In the genomic region with DNA sequence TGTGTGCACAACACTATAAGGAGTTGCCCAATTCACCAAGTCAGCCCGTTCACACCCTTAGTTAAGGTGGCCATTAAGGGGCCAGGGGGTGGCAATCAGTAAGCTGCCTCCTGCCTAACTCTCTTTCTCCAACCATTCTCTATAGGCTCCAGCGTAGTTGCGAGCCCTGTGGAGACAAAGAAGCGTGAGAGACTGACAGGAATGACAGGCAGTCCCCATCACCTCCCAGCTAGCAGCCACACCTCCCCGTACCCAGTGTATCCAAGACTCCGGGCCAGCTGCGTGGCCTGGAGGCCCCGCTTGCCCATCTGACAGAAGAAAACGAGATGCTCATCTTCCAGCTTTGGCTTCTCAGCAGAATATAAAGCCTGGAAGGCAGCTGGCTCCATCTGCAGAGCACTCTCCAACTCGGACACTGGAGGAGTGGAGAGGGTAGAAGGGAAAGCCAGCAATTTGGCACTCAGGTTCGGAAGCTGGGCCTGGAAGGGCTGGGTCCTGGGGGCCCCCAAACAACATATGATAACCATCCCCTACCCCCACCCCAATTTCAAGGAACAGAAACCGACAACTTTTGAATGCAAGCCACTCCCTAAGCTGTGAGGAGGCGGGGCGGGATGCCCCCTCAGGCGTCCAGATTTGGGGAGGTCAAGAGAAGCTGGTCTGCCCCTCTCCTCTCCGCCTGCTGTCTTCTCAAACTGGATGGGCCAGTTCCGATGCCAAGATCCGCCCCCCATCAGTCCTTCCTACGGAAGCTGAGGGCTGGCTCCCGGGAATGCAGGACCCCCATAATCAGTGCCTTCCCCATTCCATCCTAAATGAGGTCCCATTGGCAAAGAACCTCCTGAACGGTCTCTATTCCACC, we compare ENCODE assay signal across 7 cellular contexts. TPM values are rescaled to one million over a fixed set of nuclear protein-coding genes. Genes with fewer than 3 reads are reported as not detected.
DNase-seq lines count a peak whose midpoint lies in the region; ATAC-seq lines count a peak whose summit lies in the region.

No MANE protein-coding gene starts in this region.

- H3K9ac ChIP-seq in HUES6 (ENCODE audit: low read length) (peak overlapping the region; percentile 68), iPS-18a (ENCODE audit: low read length) (peak overlapping the region; percentile 62)

- H3K4me3 ChIP-seq in HUES6 (ENCODE audit: low read depth, low read length) (peak overlapping the region; percentile 83), iPS-18a (ENCODE audit: low read length) (peak overlapping the region; percentile 77)

- H3K27ac ChIP-seq in HUES6 (ENCODE audit: low read depth, low read length): no peak overlapping the region
- no peak overlapping the region for H3K27ac ChIP-seq in iPS-18a (ENCODE audit: low read length)

- intact Hi-C loops in activated T-helper 1 cell treated with anti-CD3 and anti-CD28 coated beads, Interleukin-12 subunit alpha, Interleukin-12 subunit beta, Interleukin-2, Interleukin-4 antibody, amounts not matched to agents 30 ng/mL and 10 ng/mL and 1 ng/mL, durations not matched to agents 14 hours and 24 hours and 36 hours (cut with micrococcal nuclease): loop anchor here (1.0 to 2.0 kb wide), 4 partner anchors 8 to 81 kb away; a partner anchor contains a TSS

- H3K36me3 Mint-ChIP-seq in activated T-helper 1 cell treated with anti-CD3 and anti-CD28 coated beads, Interleukin-12 subunit alpha, Interleukin-12 subunit beta, Interleukin-2, Interleukin-4 antibody, amounts not matched to agents 30 ng/mL and 10 ng/mL and 1 ng/mL, durations not matched to agents 14 hours and 24 hours and 36 hours (ENCODE audit: low read depth): peaks cover 28% of the 10 kb centered on the region
- H3K36me3 Mint-ChIP-seq in stimulated activated memory B cell treated with anti-CD40 and anti-IgM and Interleukin-4, amounts not matched to agents 10 μg/mL and 1 μg/mL and 100 μg/mL, for 72 hours: peaks cover 39% of the 10 kb centered on the region

- H3K27ac Mint-ChIP-seq in activated T-helper 1 cell treated with anti-CD3 and anti-CD28 coated beads, Interleukin-12 subunit alpha, Interleukin-12 subunit beta, Interleukin-2, Interleukin-4 antibody, amounts not matched to agents 30 ng/mL and 10 ng/mL and 1 ng/mL, durations not matched to agents 14 hours and 24 hours and 36 hours: peak overlapping the region; percentile 58
- peak overlapping the region; percentile 93 for H3K27ac Mint-ChIP-seq in stimulated activated memory B cell treated with anti-CD40 and anti-IgM and Interleukin-4, amounts not matched to agents 10 μg/mL and 1 μg/mL and 100 μg/mL, for 72 hours

- H3K36me3 ChIP-seq in HUES6 (ENCODE audit: control insufficient read depth, insufficient read depth, low read length) (peaks cover 35% of the 10 kb centered on the region), iPS-18a (ENCODE audit: control insufficient read depth, low read depth, low read length) (peaks cover 29% of the 10 kb centered on the region)

- peaks cover 10% of the 10 kb centered on the region; the same call in 1 of the 2 replicates for H3K4me1 ChIP-seq in HUES6 (ENCODE audit: control insufficient read depth, insufficient read depth, low read length)
- H3K4me1 ChIP-seq in iPS-18a (ENCODE audit: control insufficient read depth, low read depth, low read length): peaks cover 9% of the 10 kb centered on the region

- H3K27me3 Mint-ChIP-seq in activated T-helper 1 cell treated with anti-CD3 and anti-CD28 coated beads, Interleukin-12 subunit alpha, Interleukin-12 subunit beta, Interleukin-2, Interleukin-4 antibody, amounts not matched to agents 30 ng/mL and 10 ng/mL and 1 ng/mL, durations not matched to agents 14 hours and 24 hours and 36 hours (ENCODE audit: insufficient read depth): no peaks in the 10 kb centered on the region
- no peaks in the 10 kb centered on the region for H3K27me3 Mint-ChIP-seq in stimulated activated memory B cell treated with anti-CD40 and anti-IgM and Interleukin-4, amounts not matched to agents 10 μg/mL and 1 μg/mL and 100 μg/mL, for 72 hours

- no peak for DNase-seq in activated T-helper 1 cell treated with anti-CD3 and anti-CD28 coated beads, Interleukin-12 subunit alpha, Interleukin-12 subunit beta, Interleukin-2, Interleukin-4 antibody, amounts not matched to agents 30 ng/mL and 10 ng/mL and 1 ng/mL, durations not matched to agents 14 hours and 24 hours and 36 hours (ENCODE audit: low spot score)
- DNase-seq in H4 (ENCODE audit: low spot score) (no peak), mucosa of gallbladder (ENCODE audit: low spot score) (no peak)

- no peaks in the 10 kb centered on the region for H3K27me3 ChIP-seq in HUES6 (ENCODE audit: control insufficient read depth, insufficient read depth, low read length)
- no peaks in the 10 kb centered on the region for H3K27me3 ChIP-seq in iPS-18a (ENCODE audit: control insufficient read depth, insufficient read depth, low read length)

- H3K4me3 Mint-ChIP-seq in activated T-helper 1 cell treated with anti-CD3 and anti-CD28 coated beads, Interleukin-12 subunit alpha, Interleukin-12 subunit beta, Interleukin-2, Interleukin-4 antibody, amounts not matched to agents 30 ng/mL and 10 ng/mL and 1 ng/mL, durations not matched to agents 14 hours and 24 hours and 36 hours: peak overlapping the region; percentile 89
- peak overlapping the region; percentile 98 for H3K4me3 Mint-ChIP-seq in stimulated activated memory B cell treated with anti-CD40 and anti-IgM and Interleukin-4, amounts not matched to agents 10 μg/mL and 1 μg/mL and 100 μg/mL, for 72 hours

- no peak for ATAC-seq in stimulated activated memory B cell treated with anti-CD40 and anti-IgM and Interleukin-4, amounts not matched to agents 10 μg/mL and 1 μg/mL and 100 μg/mL, for 72 hours
- ATAC-seq in GM18502 (IDR thresholded peaks at IDR 0.05; ENCODE audit: poor library complexity, unreplicated experiment): no peak

- no peaks in the 10 kb centered on the region for H3K9me3 ChIP-seq in HUES6 (ENCODE audit: control insufficient read depth, insufficient read depth, low read depth, low read length)
- H3K9me3 ChIP-seq in iPS-18a (ENCODE audit: control insufficient read depth, low read depth, low read length): no peaks in the 10 kb centered on the region

- H3K4me1 Mint-ChIP-seq in activated T-helper 1 cell treated with anti-CD3 and anti-CD28 coated beads, Interleukin-12 subunit alpha, Interleukin-12 subunit beta, Interleukin-2, Interleukin-4 antibody, amounts not matched to agents 30 ng/mL and 10 ng/mL and 1 ng/mL, durations not matched to agents 14 hours and 24 hours and 36 hours (ENCODE audit: low read depth): peaks cover 40% of the 10 kb centered on the region
- H3K4me1 Mint-ChIP-seq in stimulated activated memory B cell treated with anti-CD40 and anti-IgM and Interleukin-4, amounts not matched to agents 10 μg/mL and 1 μg/mL and 100 μg/mL, for 72 hours: peaks cover 45% of the 10 kb centered on the region

- no peaks in the 10 kb centered on the region for H3K9me3 Mint-ChIP-seq in activated T-helper 1 cell treated with anti-CD3 and anti-CD28 coated beads, Interleukin-12 subunit alpha, Interleukin-12 subunit beta, Interleukin-2, Interleukin-4 antibody, amounts not matched to agents 30 ng/mL and 10 ng/mL and 1 ng/mL, durations not matched to agents 14 hours and 24 hours and 36 hours
- no peaks in the 10 kb centered on the region for H3K9me3 Mint-ChIP-seq in stimulated activated memory B cell treated with anti-CD40 and anti-IgM and Interleukin-4, amounts not matched to agents 10 μg/mL and 1 μg/mL and 100 μg/mL, for 72 hours

RNA-seq across cellular contexts. Expression of a gene that starts 0.9 kb away (rescaled TPM):
- total RNA-seq in activated T-helper 1 cell treated with anti-CD3 and anti-CD28 coated beads, Interleukin-12 subunit alpha, Interleukin-12 subunit beta, Interleukin-2, Interleukin-4 antibody, amounts not matched to agents 30 ng/mL and 10 ng/mL and 1 ng/mL, durations not matched to agents 14 hours and 24 hours and 36 hours: 40.5 and 43.3 TPM in 2 replicates
- not detected in 2 replicates for total RNA-seq in H4 (2014; rRNA removed; shearing (Covaris generic))
- total RNA-seq in mucosa of gallbladder: 70.9 TPM

RNA-seq across cellular contexts. Expression of a gene that starts 7.9 kb away (rescaled TPM):
- 50.6 and 51.5 TPM in 2 replicates for total RNA-seq in activated T-helper 1 cell treated with anti-CD3 and anti-CD28 coated beads, Interleukin-12 subunit alpha, Interleukin-12 subunit beta, Interleukin-2, Interleukin-4 antibody, amounts not matched to agents 30 ng/mL and 10 ng/mL and 1 ng/mL, durations not matched to agents 14 hours and 24 hours and 36 hours
- 57.7 and 60.3 TPM in 2 replicates for total RNA-seq in H4 (2014; rRNA removed; shearing (Covaris generic))
- total RNA-seq in mucosa of gallbladder: 58.8 TPM

RNA-seq across cellular contexts. Expression of a gene that starts 16.9 kb away (rescaled TPM):
- 11.9 and 13.5 TPM in 2 replicates for total RNA-seq in activated T-helper 1 cell treated with anti-CD3 and anti-CD28 coated beads, Interleukin-12 subunit alpha, Interleukin-12 subunit beta, Interleukin-2, Interleukin-4 antibody, amounts not matched to agents 30 ng/mL and 10 ng/mL and 1 ng/mL, durations not matched to agents 14 hours and 24 hours and 36 hours
- total RNA-seq in H4 (2014; rRNA removed; shearing (Covaris generic)): 5.2 and 6.4 TPM in 2 replicates
- total RNA-seq in mucosa of gallbladder: 173 TPM

RNA-seq across cellular contexts. Expression of a gene that starts 31.8 kb away (rescaled TPM):
- total RNA-seq in activated T-helper 1 cell treated with anti-CD3 and anti-CD28 coated beads, Interleukin-12 subunit alpha, Interleukin-12 subunit beta, Interleukin-2, Interleukin-4 antibody, amounts not matched to agents 30 ng/mL and 10 ng/mL and 1 ng/mL, durations not matched to agents 14 hours and 24 hours and 36 hours: 149 and 151 TPM in 2 replicates
- 0.02 TPM in 1 of 2 replicates, not detected in the other for total RNA-seq in H4 (2014; rRNA removed; shearing (Covaris generic))
- 16.2 TPM for total RNA-seq in mucosa of gallbladder

RNA-seq across cellular contexts. Expression of a gene that starts 51.5 kb away (rescaled TPM):
- total RNA-seq in activated T-helper 1 cell treated with anti-CD3 and anti-CD28 coated beads, Interleukin-12 subunit alpha, Interleukin-12 subunit beta, Interleukin-2, Interleukin-4 antibody, amounts not matched to agents 30 ng/mL and 10 ng/mL and 1 ng/mL, durations not matched to agents 14 hours and 24 hours and 36 hours: not detected in 2 replicates
- 0.14 TPM in 1 of 2 replicates, not detected in the other for total RNA-seq in H4 (2014; rRNA removed; shearing (Covaris generic))
- total RNA-seq in mucosa of gallbladder: 20.3 TPM

Comparison
In these comparisons a context has a peak if more than half of its experiments do, and no peak if none do; other contexts are left out.
1. RNA of a gene that starts 0.9 kb away (total RNA-seq): 70.9 TPM in mucosa of gallbladder (single experiment) and 40.5 to 43.3 TPM in activated T-helper 1 cell treated with anti-CD3 and anti-CD28 coated beads, Interleukin-12 subunit alpha, Interleukin-12 subunit beta, Interleukin-2, Interleukin-4 antibody, amounts not matched to agents 30 ng/mL and 10 ng/mL and 1 ng/mL, durations not matched to agents 14 hours and 24 hours and 36 hours; not detected in H4; every median in the first group is over 10 times any median in the second.
2. RNA of a gene that starts 16.9 kb away (total RNA-seq): 173 TPM in mucosa of gallbladder (single experiment); 11.9 to 13.5 TPM in activated T-helper 1 cell treated with anti-CD3 and anti-CD28 coated beads, Interleukin-12 subunit alpha, Interleukin-12 subunit beta, Interleukin-2, Interleukin-4 antibody, amounts not matched to agents 30 ng/mL and 10 ng/mL and 1 ng/mL, durations not matched to agents 14 hours and 24 hours and 36 hours and 5.2 to 6.4 TPM in H4; every median in the first group is over 10 times any median in the second.